8 cellular contexts compared by ENCODE assay signal in the genomic region with DNA sequence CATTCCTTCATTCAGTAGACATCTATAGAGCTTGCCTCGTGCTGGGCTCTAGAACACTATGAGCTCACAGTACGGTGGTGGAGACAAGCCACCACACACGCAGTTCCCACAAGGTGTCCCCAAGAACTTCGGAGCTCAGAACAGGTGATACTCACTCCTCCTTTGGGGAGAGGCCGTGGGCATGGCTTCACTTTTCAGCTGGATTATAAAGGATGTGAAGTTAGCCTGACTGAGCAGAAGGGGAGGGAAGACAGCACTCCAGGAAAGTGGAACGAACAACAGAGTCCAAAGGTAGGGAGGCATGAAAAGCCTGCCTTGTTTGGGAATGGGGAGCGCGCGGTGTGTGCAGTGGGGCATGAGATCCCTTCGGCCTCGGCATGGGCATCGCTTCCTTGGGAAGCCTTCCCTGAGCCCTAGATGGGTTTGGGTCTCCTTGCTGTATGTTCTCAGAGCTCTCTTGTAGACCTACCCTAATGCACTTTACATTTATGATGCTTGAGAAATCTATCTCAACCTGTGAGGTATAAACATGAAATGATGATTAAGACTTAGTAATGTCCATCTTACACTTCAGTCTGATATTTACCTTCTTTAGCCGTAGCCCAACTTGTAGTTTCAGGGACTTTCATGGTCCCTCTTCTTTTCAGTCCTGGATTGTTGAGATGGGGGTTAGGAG.
DNase-seq lines count a peak whose midpoint lies in the region; ATAC-seq and TF ChIP-seq lines count a peak whose summit lies in the region.

No MANE protein-coding gene starts in this region.

- H3K4me3 ChIP-seq in GM06990 (replicated peaks; ENCODE audit: low read depth, low read length), result peak overlapping the region; percentile 53
- H3K4me3 ChIP-seq in HUES48 (ENCODE audit: low read depth, low read length), result peak overlapping the region; percentile 97
- H3K4me3 ChIP-seq in adipocyte (ENCODE audit: low read length), result peak overlapping the region; percentile 90

- H3K4me1 ChIP-seq in HUES48 (ENCODE audit: control insufficient read depth, insufficient read depth, low read length) (peaks cover 15% of the 10 kb centered on the region; the same call in 1 of the 2 replicates), adipocyte (ENCODE audit: control insufficient read depth, insufficient read depth, low read length) (peaks cover 25% of the 10 kb centered on the region)

- peak overlapping the region; percentile 88 for H3K27ac ChIP-seq in HUES48 (ENCODE audit: low read depth, low read length)

- TF ChIP-seq CTCF in GM06990 (IDR thresholded peaks at IDR 0.05; ENCODE audit: insufficient read depth, low read length, poor library complexity, severe bottlenecking), result no peak

- H3K9ac ChIP-seq in HUES48 (ENCODE audit: low read depth, low read length) (peak overlapping the region; percentile 61), adipocyte (ENCODE audit: low read length) (peak overlapping the region; percentile 97)

- DNase-seq in GM06990 (ENCODE audit: extremely low read depth, insufficient read length) (no peak), adipocyte (ENCODE audit: low read depth) (no peak), iPS-NIHi7 (ENCODE audit: extremely low spot score) (peak; percentile 30), HPDE6-E6E7 (ENCODE audit: extremely low spot score) (no peak), CD1c-positive myeloid dendritic cell (ENCODE audit: extremely low spot score) (no peak)
- DNase-seq in stimulated activated naive CD8-positive, alpha-beta T cell treated with anti-CD3 and anti-CD28 coated beads, Interleukin-15, Interleukin-2, amounts not matched to agents 100 U/mL and 50 U/mL, for 24 hours, result no peak

- peak; percentile 15 for ATAC-seq in GM21423 (IDR thresholded peaks at IDR 0.05; ENCODE audit: unreplicated experiment)
- ATAC-seq in stimulated activated naive CD8-positive, alpha-beta T cell treated with anti-CD3 and anti-CD28 coated beads, Interleukin-15, Interleukin-2, amounts not matched to agents 100 U/mL and 50 U/mL, for 24 hours, result peak; percentile 28

- H3K27me3 ChIP-seq in GM06990 (replicated peaks; ENCODE audit: control insufficient read depth, insufficient read depth, low read length) (no peaks in the 10 kb centered on the region), HUES48 (ENCODE audit: control insufficient read depth, insufficient read depth, low read length) (no peaks in the 10 kb centered on the region), adipocyte (replicated peaks; ENCODE audit: control insufficient read depth, insufficient read depth, low read length) (no peaks in the 10 kb centered on the region)

- H3K36me3 ChIP-seq in GM06990 (ENCODE audit: control insufficient read depth, insufficient read depth, low read length), result no peaks in the 10 kb centered on the region
- no peaks in the 10 kb centered on the region for H3K36me3 ChIP-seq in HUES48 (ENCODE audit: control insufficient read depth, insufficient read depth, low read length)
- H3K36me3 ChIP-seq in adipocyte (ENCODE audit: control insufficient read depth, insufficient read depth, low read length, severe bottlenecking), result peaks cover 5% of the 10 kb centered on the region

- H3K9me3 ChIP-seq in HUES48 (ENCODE audit: control insufficient read depth, insufficient read depth, low read length) (no peaks in the 10 kb centered on the region), adipocyte (ENCODE audit: control insufficient read depth, low read length) (no peaks in the 10 kb centered on the region)
